In the genomic region with DNA sequence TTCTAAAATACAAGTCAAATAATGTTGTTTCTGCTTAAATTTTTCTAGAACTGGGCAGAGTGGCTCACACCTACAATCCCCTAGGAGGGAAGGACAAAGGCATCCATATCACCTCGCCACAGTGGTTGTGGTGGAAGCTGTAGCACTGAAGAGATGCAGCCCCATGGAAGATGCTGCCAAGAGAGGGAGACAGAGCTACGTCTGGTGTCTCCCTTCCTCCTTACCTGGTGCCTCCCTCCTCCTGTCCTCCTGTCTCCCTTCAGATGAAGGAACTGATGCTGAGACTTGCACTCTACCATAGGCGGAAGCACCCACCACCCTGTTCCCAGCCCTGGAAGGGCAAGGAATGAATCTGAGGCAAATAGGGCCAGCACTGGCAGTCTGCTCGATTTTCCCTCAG, we compare ENCODE assay signal across 24 cellular contexts. TPM values are rescaled to one million over a fixed set of nuclear protein-coding genes. Genes with fewer than 3 reads are reported as not detected.
DNase-seq lines count a peak whose midpoint lies in the region; ATAC-seq, FAIRE-seq and TF ChIP-seq lines count a peak whose summit lies in the region.
"Had no signal": no experiment of that assay in that cellular context is flagged by ENCODE, and none has a peak within 500 bp of the region (broad histone marks: within the 10 kb centered on the region; RNA-seq: fewer than 3 reads in every experiment).

No MANE protein-coding gene starts in this region.

- H3K9me3 ChIP-seq in breast epithelium (no peaks in the 10 kb centered on the region), OCI-LY3 (ENCODE audit: insufficient read depth, low read length) (no peaks in the 10 kb centered on the region), H1 (ENCODE audit: insufficient read depth in 2 of 2, low read depth in 1 of 2, low read length in 1 of 2) (no peaks in the 10 kb centered on the region), mesenchymal stem cell (ENCODE audit: control insufficient read depth, low read length) (no peaks in the 10 kb centered on the region)
- H3K9me3 ChIP-seq: gastrocnemius medialis, left ventricle myocardium inferior, right atrium auricular region had no signal

- CTCF ChIA-PET in MCF 10A (lab: Yijun Ruan, JAX): interaction anchor here (0.6 kb wide), 1 partner anchor 371 kb away, joined by 3 read pairs; no protein-coding TSS in a partner anchor
- CTCF ChIA-PET in H1 (lab: Charles Lee; ENCODE audit: partially characterized antibody): interaction anchor here (1.0 to 5.2 kb wide), 5 partner anchors 8 to 18 kb away, joined by 3 to 33 read pairs (median 5); no protein-coding TSS in a partner anchor

- H3K27me3 Mint-ChIP-seq in MCF 10A (ENCODE audit: insufficient read depth, unreplicated experiment) (no peaks in the 10 kb centered on the region), natural killer cell (ENCODE audit: low read depth in 2 of 2) (peaks cover 2 to 14% of the 10 kb centered on the region in 2 donors)

- no peak overlapping the region for H4K8ac ChIP-seq in H1 (ENCODE audit: extremely low read depth, insufficient read depth, low read length)
- no peak overlapping the region for H4K8ac ChIP-seq in mesenchymal stem cell (ENCODE audit: low read length)

- H3K4me1 Mint-ChIP-seq in MCF 10A (ENCODE audit: insufficient read depth, unreplicated experiment) (peaks cover 13% of the 10 kb centered on the region), natural killer cell (no peaks in the 10 kb centered on the region)
- H3K4me1 Mint-ChIP-seq: activated CD4-positive, alpha-beta memory T cell treated with anti-CD3 and anti-CD28 coated beads, Interleukin-2, amount 10 ng/mL, durations not matched to agents 7 days and 5 days; activated naive CD4-positive, alpha-beta T cell treated with anti-CD3 and anti-CD28 coated beads, Interleukin-2, amount 10 ng/mL, durations not matched to agents 7 days and 5 days had no signal

- H2AK5ac ChIP-seq in H1 (ENCODE audit: low read depth, low read length) (no peak overlapping the region), mesenchymal stem cell (ENCODE audit: low read length, severe bottlenecking) (no peak overlapping the region)

- H2AFZ ChIP-seq in OCI-LY3 (ENCODE audit: low read depth, low read length): no peak overlapping the region
- no peak overlapping the region for H2AFZ ChIP-seq in H1 (ENCODE audit: low read length)
- H2AFZ ChIP-seq in mesenchymal stem cell (ENCODE audit: low read depth, low read length): no peak overlapping the region

- peak; percentile 40 to 51 for TF ChIP-seq RAD21 in H1 (IDR thresholded peaks at IDR 0.05 in 1 of 2, conservative IDR thresholded peaks at IDR 0.05 in 1 of 2; ENCODE audit: low read depth in 2 of 2, low read length in 2 of 2)

- no peak overlapping the region for H3K4me3 ChIP-seq in breast epithelium
- H3K4me3 ChIP-seq in OCI-LY3 (ENCODE audit: low read length): no peak overlapping the region
- H3K4me3 ChIP-seq in H1 (ENCODE audit: extremely low read depth in 1 of 4, insufficient read depth in 2 of 4, low read depth in 3 of 4, low read length in 4 of 4): no peak overlapping the region
- H3K4me3 ChIP-seq in mesenchymal stem cell (ENCODE audit: insufficient read depth in 1 of 2, low read depth in 1 of 2, low read length in 2 of 2): no peak overlapping the region
- H3K4me3 ChIP-seq: gastrocnemius medialis, left ventricle myocardium inferior, right atrium auricular region had no signal

- TF ChIP-seq POLR2A in breast epithelium (IDR thresholded peaks at IDR 0.05): no peak
- TF ChIP-seq POLR2A in H1 (IDR thresholded peaks at IDR 0.05; ENCODE audit: control extremely low read depth in 1 of 2, low read depth in 2 of 2, low read length in 2 of 2): no peak

- DNase-seq in MCF 10A (ENCODE audit: unreplicated experiment): peak; percentile 16
- no peak for DNase-seq in breast epithelium (ENCODE audit: low spot score in 2 of 2)
- DNase-seq in H1 (ENCODE audit: low read depth in 1 of 2, low spot score in 2 of 2): no peak
- DNase-seq in urothelium cell line (ENCODE audit: low spot score): no peak
- DNase-seq in natural killer cell: no peak
- DNase-seq in activated naive CD4-positive, alpha-beta T cell treated with anti-CD3 and anti-CD28 coated beads, Interleukin-2, amount 50 U/mL, for 72 hours (ENCODE audit: low spot score in 2 of 2): no peak
- DNase-seq in mesenchymal stem cell: no peak
- DNase-seq: activated CD4-positive, alpha-beta memory T cell treated with anti-CD3 and anti-CD28 coated beads, Interleukin-2, amount 10 ng/mL, durations not matched to agents 7 days and 5 days; activated naive CD4-positive, alpha-beta T cell treated with anti-CD3 and anti-CD28 coated beads, Interleukin-2, amount 10 ng/mL, durations not matched to agents 7 days and 5 days; activated T-cell treated with anti-CD3 and anti-CD28 coated beads, Interleukin-2, amount 50 U/mL, for 1 hour; gastrocnemius medialis; left ventricle myocardium inferior; NCI-H2171 treated with DMSO at 0.1 percent for 48 hours; NCI-H774; nucleus accumbens; stimulated activated naive CD4-positive, alpha-beta T cell; trophoblast cell had no signal

- no peak overlapping the region for H2BK20ac ChIP-seq in H1 (ENCODE audit: low read length)

- no TSS peak for BruUV-seq in MCF 10A (replicated peaks; lab: Mats Ljungman, UMichigan)

- H3K23me2 ChIP-seq in H1 (ENCODE audit: low read depth, low read length): no peaks in the 10 kb centered on the region

- ATAC-seq in natural killer cell: no peak
- ATAC-seq in activated naive CD4-positive, alpha-beta T cell treated with anti-CD3 and anti-CD28 coated beads, Interleukin-2, amount 50 U/mL, for 72 hours: no peak
- ATAC-seq: gastrocnemius medialis had no signal

- POLR2A ChIA-PET in MCF 10A (lab: Yijun Ruan, JAX) (no interaction called here), H1 (lab: Charles Lee; ENCODE audit: partially characterized antibody) (no interaction called here)

- no peak overlapping the region for H3K4me3 Mint-ChIP-seq in MCF 10A (ENCODE audit: unreplicated experiment)
- no peak overlapping the region for H3K4me3 Mint-ChIP-seq in natural killer cell
- H3K4me3 Mint-ChIP-seq: activated CD4-positive, alpha-beta memory T cell treated with anti-CD3 and anti-CD28 coated beads, Interleukin-2, amount 10 ng/mL, durations not matched to agents 7 days and 5 days; activated naive CD4-positive, alpha-beta T cell treated with anti-CD3 and anti-CD28 coated beads, Interleukin-2, amount 10 ng/mL, durations not matched to agents 7 days and 5 days had no signal

- H3K79me2 ChIP-seq in OCI-LY3 (ENCODE audit: low read length) (no peaks in the 10 kb centered on the region), H1 (ENCODE audit: control insufficient read depth in 1 of 2, insufficient read depth in 2 of 2, low read length in 2 of 2) (no peaks in the 10 kb centered on the region)

- 82% methylated on average over 4 of the region's 4 CpGs; no CpG with 5 or more reads in 1 of the 2 experiments for WGBS in H1 (ENCODE audit: extremely low coverage in 1 of 2, insufficient coverage in 1 of 2, insufficient read length in 1 of 2, insufficient replicate concordance in 2 of 2, low coverage in 1 of 2, low lambda C conversion rate in 2 of 2, missing lambda C conversion rate in 1 of 2), 2 experiments
- WGBS in mesenchymal stem cell: 84% methylated on average over 3 of the region's 4 CpGs

- H4K5ac ChIP-seq in H1 (ENCODE audit: insufficient read length, low read depth, low read length): no peak overlapping the region

- H3K56ac ChIP-seq in H1 (replicated peaks; ENCODE audit: insufficient read length, low read depth, low read length): no peak overlapping the region

- H3K14ac ChIP-seq in H1 (ENCODE audit: insufficient read length): no peak overlapping the region
- no peak overlapping the region for H3K14ac ChIP-seq in mesenchymal stem cell (ENCODE audit: low read length in 2 of 2)

- H2BK15ac ChIP-seq in H1 (ENCODE audit: low read length) (no peak overlapping the region), mesenchymal stem cell (ENCODE audit: low read depth, poor library complexity, severe bottlenecking) (no peak overlapping the region)

- H2BK5ac ChIP-seq in H1 (ENCODE audit: low read depth, low read length) (no peak overlapping the region), mesenchymal stem cell (ENCODE audit: low read depth, low read length, poor library complexity, severe bottlenecking) (no peak overlapping the region)

- H4K20me1 ChIP-seq in OCI-LY3 (ENCODE audit: insufficient read depth, low read length): no peaks in the 10 kb centered on the region
- no peaks in the 10 kb centered on the region for H4K20me1 ChIP-seq in H1 (replicated peaks in 1 of 2; ENCODE audit: control insufficient read depth in 1 of 2, insufficient read depth in 2 of 2, low read length in 2 of 2)

- intact Hi-C loops in MCF 10A (cut with micrococcal nuclease) (no loop called here), breast epithelium (cut with DNase I; ENCODE audit: low total_unique reads) (no loop called here), natural killer cell (cut with micrococcal nuclease) (no loop called here)

- H2BK120ac ChIP-seq in H1 (replicated peaks; ENCODE audit: low read depth, low read length): no peak overlapping the region
- no peak overlapping the region for H2BK120ac ChIP-seq in mesenchymal stem cell (ENCODE audit: low read depth, low read length)

- H3K4ac ChIP-seq in H1 (replicated peaks; ENCODE audit: insufficient read length, low read depth, low read length) (no peak overlapping the region), mesenchymal stem cell (ENCODE audit: low read depth in 1 of 2, low read length in 2 of 2) (no peak overlapping the region)

- FAIRE-seq in H1 (lab: Jason Lieb, UNC) (no peak), urothelium cell line (lab: Jason Lieb, UNC) (peak; percentile 32)
- FAIRE-seq: colon, RCC 7860, TTC549 had no signal

- H3K9ac ChIP-seq in OCI-LY3 (ENCODE audit: low read length) (no peak overlapping the region), H1 (replicated peaks in 1 of 4; ENCODE audit: extremely low read depth in 1 of 4, low read depth in 3 of 4, low read length in 3 of 4) (no peak overlapping the region), mesenchymal stem cell (ENCODE audit: low read length) (no peak overlapping the region)

- H4K91ac ChIP-seq in H1 (replicated peaks; ENCODE audit: insufficient read length, low read length) (no peak overlapping the region), mesenchymal stem cell (ENCODE audit: low read length) (no peak overlapping the region)

- H3K9me3 Mint-ChIP-seq in MCF 10A (ENCODE audit: unreplicated experiment) (no peaks in the 10 kb centered on the region), natural killer cell (no peaks in the 10 kb centered on the region)
- no peaks in the 10 kb centered on the region for H3K9me3 Mint-ChIP-seq in activated naive CD4-positive, alpha-beta T cell treated with anti-CD3 and anti-CD28 coated beads, Interleukin-2, amount 50 U/mL, for 72 hours
- H3K9me3 Mint-ChIP-seq: activated CD4-positive, alpha-beta memory T cell treated with anti-CD3 and anti-CD28 coated beads, Interleukin-2, amount 10 ng/mL, durations not matched to agents 7 days and 5 days; activated naive CD4-positive, alpha-beta T cell treated with anti-CD3 and anti-CD28 coated beads, Interleukin-2, amount 10 ng/mL, durations not matched to agents 7 days and 5 days had no signal

- H3K79me1 ChIP-seq in H1 (ENCODE audit: low read depth, low read length) (no peaks in the 10 kb centered on the region), mesenchymal stem cell (replicated peaks; ENCODE audit: low read length, poor library complexity, severe bottlenecking) (no peaks in the 10 kb centered on the region)

- H3K36me3 ChIP-seq in breast epithelium: no peaks in the 10 kb centered on the region
- no peaks in the 10 kb centered on the region for H3K36me3 ChIP-seq in OCI-LY3 (replicated peaks; ENCODE audit: low read depth, low read length)
- H3K36me3 ChIP-seq in H1 (ENCODE audit: control insufficient read depth in 2 of 4, insufficient read depth in 4 of 4, low read length in 3 of 4): no peaks in the 10 kb centered on the region
- H3K36me3 ChIP-seq in mesenchymal stem cell (ENCODE audit: control insufficient read depth in 1 of 2, insufficient read depth in 2 of 2, low read depth in 1 of 2, low read length in 2 of 2): no peaks in the 10 kb centered on the region
- H3K36me3 ChIP-seq: gastrocnemius medialis, left ventricle myocardium inferior, right atrium auricular region had no signal

- H3K27me3 ChIP-seq in breast epithelium (no peaks in the 10 kb centered on the region), OCI-LY3 (ENCODE audit: low read depth, low read length) (no peaks in the 10 kb centered on the region), H1 (replicated peaks in 1 of 4; ENCODE audit: control insufficient read depth in 3 of 4, extremely low read depth in 1 of 4, insufficient read depth in 3 of 4, low read length in 3 of 4) (no peaks in the 10 kb centered on the region), mesenchymal stem cell (ENCODE audit: control insufficient read depth in 1 of 2, insufficient read depth in 1 of 2, low read length in 2 of 2) (no peaks in the 10 kb centered on the region)
- H3K27me3 ChIP-seq: gastrocnemius medialis, right atrium auricular region had no signal

- H3K18ac ChIP-seq in H1 (ENCODE audit: extremely low read depth, low read length) (no peak overlapping the region), mesenchymal stem cell (ENCODE audit: low read depth in 1 of 2, low read length in 2 of 2) (no peak overlapping the region)

- H3K4me1 ChIP-seq in breast epithelium (no peaks in the 10 kb centered on the region), OCI-LY3 (ENCODE audit: low read length) (no peaks in the 10 kb centered on the region), H1 (replicated peaks in 1 of 4; ENCODE audit: control insufficient read depth in 3 of 4, insufficient read depth in 4 of 4, low read length in 3 of 4) (no peaks in the 10 kb centered on the region), mesenchymal stem cell (ENCODE audit: control insufficient read depth, insufficient read depth, low read depth, low read length) (no peaks in the 10 kb centered on the region)
- H3K4me1 ChIP-seq: gastrocnemius medialis, left ventricle myocardium inferior, right atrium auricular region had no signal

- no peak for TF ChIP-seq EP300 in H1 (IDR thresholded peaks at IDR 0.05; ENCODE audit: borderline replicate concordance in 1 of 2, low read depth in 2 of 2, low read length in 2 of 2)

- H2BK12ac ChIP-seq in H1 (ENCODE audit: low read depth, low read length): no peak overlapping the region
- H2BK12ac ChIP-seq in mesenchymal stem cell (ENCODE audit: low read length in 2 of 2): no peak overlapping the region

- H3K27ac ChIP-seq in breast epithelium (peak overlapping the region in 1 of 2 donors; percentile 54), OCI-LY3 (ENCODE audit: low read length) (no peak overlapping the region), H1 (ENCODE audit: low read depth, low read length) (no peak overlapping the region), mesenchymal stem cell (ENCODE audit: low read length, poor library complexity, severe bottlenecking) (no peak overlapping the region)
- H3K27ac ChIP-seq: gastrocnemius medialis, left ventricle myocardium inferior, right atrium auricular region had no signal

- no peak overlapping the region for H3K23ac ChIP-seq in H1 (ENCODE audit: insufficient read length)
- no peak overlapping the region for H3K23ac ChIP-seq in mesenchymal stem cell (ENCODE audit: low read length in 2 of 2)

- H3K36me3 Mint-ChIP-seq in MCF 10A (ENCODE audit: insufficient read depth, unreplicated experiment) (no peaks in the 10 kb centered on the region), natural killer cell (no peaks in the 10 kb centered on the region)
- no peaks in the 10 kb centered on the region for H3K36me3 Mint-ChIP-seq in activated naive CD4-positive, alpha-beta T cell treated with anti-CD3 and anti-CD28 coated beads, Interleukin-2, amount 50 U/mL, for 72 hours
- H3K36me3 Mint-ChIP-seq: activated naive CD4-positive, alpha-beta T cell treated with anti-CD3 and anti-CD28 coated beads, Interleukin-2, amount 10 ng/mL, durations not matched to agents 7 days and 5 days had no signal

- TF ChIP-seq CTCF in MCF 10A (IDR thresholded peaks at IDR 0.05; ENCODE audit: unreplicated experiment) (no peak), breast epithelium (IDR thresholded peaks at IDR 0.05) (no peak), OCI-LY3 (IDR thresholded peaks at IDR 0.05; ENCODE audit: low read depth, low read length) (peak; percentile 28; the same call in 1 of the 2 replicates), H1 (IDR thresholded peaks at IDR 0.05; ENCODE audit: control extremely low read depth in 1 of 3, insufficient read depth in 1 of 3, low read depth in 1 of 3, low read length in 3 of 3) (peak; percentile 31 to 52 (median 47); a peak in 3 of 4 replicates), natural killer cell (IDR thresholded peaks at IDR 0.05) (no peak)

- H3K4me2 ChIP-seq in OCI-LY3 (ENCODE audit: low read length) (no peak overlapping the region), H1 (ENCODE audit: insufficient read depth in 1 of 2, low read depth in 2 of 2, low read length in 2 of 2) (no peak overlapping the region), mesenchymal stem cell (ENCODE audit: low read length, poor library complexity, severe bottlenecking) (no peak overlapping the region)

- H3K27ac Mint-ChIP-seq in MCF 10A (ENCODE audit: low read depth, unreplicated experiment) (no peak overlapping the region), natural killer cell (no peak overlapping the region)
- no peak overlapping the region for H3K27ac Mint-ChIP-seq in activated naive CD4-positive, alpha-beta T cell treated with anti-CD3 and anti-CD28 coated beads, Interleukin-2, amount 50 U/mL, for 72 hours
- H3K27ac Mint-ChIP-seq: activated CD4-positive, alpha-beta memory T cell treated with anti-CD3 and anti-CD28 coated beads, Interleukin-2, amount 10 ng/mL, durations not matched to agents 7 days and 5 days; activated naive CD4-positive, alpha-beta T cell treated with anti-CD3 and anti-CD28 coated beads, Interleukin-2, amount 10 ng/mL, durations not matched to agents 7 days and 5 days had no signal

RNA-seq across cellular contexts. Expression of a gene that starts 22.3 kb away (rescaled TPM):
- total RNA-seq in MCF 10A (2022): not detected in 2 replicates
- total RNA-seq in breast epithelium: 1 to 10 TPM in 1 of 3 donors, under 1 TPM in 1, not detected in 1; 0.33 to 2.1 TPM
- total RNA-seq in H1 (2021; fragmentation: NEBNext Ultra II Directional; extraction: Animal tissue kit (Norgen Biotek cat#: 25700)): not detected in 2 replicates
- not detected in 2 replicates for polyA plus RNA-seq in H1 (2011; rRNA removed)
- polyA plus RNA-seq in H1 (2011; cell fraction: cytosol; rRNA removed): not detected
- not detected for polyA plus RNA-seq in H1 (2011; cell fraction: nucleus; rRNA removed)
- not detected in 4 replicates for polyA plus RNA-seq in H1 (2012, experiment 1 of 2)
- polyA plus RNA-seq in H1 (2012, experiment 2 of 2): not detected
- not detected for polyA plus RNA-seq in H1 (2013, experiment 1 of 2)
- polyA plus RNA-seq in H1 (2013, experiment 2 of 2): not detected
- polyA minus RNA-seq in H1 (2011; rRNA and poly(A)+ RNA removed): not detected in 2 replicates
- polyA minus RNA-seq in H1 (2011; cell fraction: cytosol; rRNA and poly(A)+ RNA removed): not detected
- polyA minus RNA-seq in H1 (2011; cell fraction: nucleus; rRNA and poly(A)+ RNA removed): not detected
- total RNA-seq in natural killer cell: not detected
- total RNA-seq in activated naive CD4-positive, alpha-beta T cell treated with anti-CD3 and anti-CD28 coated beads, Interleukin-2, amount 50 U/mL, for 72 hours: not detected
- polyA plus RNA-seq in mesenchymal stem cell (2013, experiment 1 of 2): not detected
- not detected for polyA plus RNA-seq in mesenchymal stem cell (2013, experiment 2 of 2)
- total RNA-seq: activated CD4-positive, alpha-beta memory T cell treated with anti-CD3 and anti-CD28 coated beads, Interleukin-2, amount 10 ng/mL, durations not matched to agents 7 days and 5 days; gastrocnemius medialis; left ventricle myocardium inferior; LHCN-M2; mucosa of gallbladder; right atrium auricular region had no signal

RNA-seq across cellular contexts. Expression of a gene that starts 41.5 kb away (rescaled TPM):
- total RNA-seq in MCF 10A (2022): 0.12 TPM in 1 of 2 replicates, not detected in the other
- 1 to 10 TPM in 1 of 3 donors, under 1 TPM in 1, not detected in 1; 0.33 to 2.3 TPM for total RNA-seq in breast epithelium
- total RNA-seq in H1 (2021; fragmentation: NEBNext Ultra II Directional; extraction: Animal tissue kit (Norgen Biotek cat#: 25700)): not detected in 2 replicates
- not detected in 2 replicates for polyA plus RNA-seq in H1 (2011; rRNA removed)
- not detected for polyA plus RNA-seq in H1 (2011; cell fraction: cytosol; rRNA removed)
- not detected for polyA plus RNA-seq in H1 (2011; cell fraction: nucleus; rRNA removed)
- not detected in 4 replicates for polyA plus RNA-seq in H1 (2012, experiment 1 of 2)
- polyA plus RNA-seq in H1 (2012, experiment 2 of 2): not detected
- not detected for polyA plus RNA-seq in H1 (2013, experiment 1 of 2)
- polyA plus RNA-seq in H1 (2013, experiment 2 of 2): not detected
- polyA minus RNA-seq in H1 (2011; rRNA and poly(A)+ RNA removed): not detected in 2 replicates
- polyA minus RNA-seq in H1 (2011; cell fraction: cytosol; rRNA and poly(A)+ RNA removed): not detected
- polyA minus RNA-seq in H1 (2011; cell fraction: nucleus; rRNA and poly(A)+ RNA removed): not detected
- total RNA-seq in natural killer cell: under 1 TPM in 1 of 3 donors, not detected in 2; 0.16 TPM
- total RNA-seq in activated naive CD4-positive, alpha-beta T cell treated with anti-CD3 and anti-CD28 coated beads, Interleukin-2, amount 50 U/mL, for 72 hours: not detected
- polyA plus RNA-seq in mesenchymal stem cell (2013, experiment 1 of 2): 0.03 TPM
- polyA plus RNA-seq in mesenchymal stem cell (2013, experiment 2 of 2): 0.01 TPM
- total RNA-seq: activated CD4-positive, alpha-beta memory T cell treated with anti-CD3 and anti-CD28 coated beads, Interleukin-2, amount 10 ng/mL, durations not matched to agents 7 days and 5 days; left ventricle myocardium inferior; LHCN-M2; mucosa of gallbladder had no signal

RNA-seq across cellular contexts. Expression of a gene that starts 58.1 kb away (rescaled TPM):
- total RNA-seq in MCF 10A (2022): not detected in 2 replicates
- under 1 TPM in 1 of 3 donors, not detected in 2; 0.59 TPM for total RNA-seq in breast epithelium
- total RNA-seq in H1 (2021; fragmentation: NEBNext Ultra II Directional; extraction: Animal tissue kit (Norgen Biotek cat#: 25700)): not detected in 2 replicates
- polyA plus RNA-seq in H1 (2011; rRNA removed): not detected in 2 replicates
- polyA plus RNA-seq in H1 (2011; cell fraction: cytosol; rRNA removed): not detected
- not detected for polyA plus RNA-seq in H1 (2011; cell fraction: nucleus; rRNA removed)
- polyA plus RNA-seq in H1 (2012, experiment 1 of 2): not detected in 4 replicates
- polyA plus RNA-seq in H1 (2012, experiment 2 of 2): not detected
- not detected for polyA plus RNA-seq in H1 (2013, experiment 1 of 2)
- polyA plus RNA-seq in H1 (2013, experiment 2 of 2): not detected
- not detected in 2 replicates for polyA minus RNA-seq in H1 (2011; rRNA and poly(A)+ RNA removed)
- polyA minus RNA-seq in H1 (2011; cell fraction: cytosol; rRNA and poly(A)+ RNA removed): not detected
- not detected for polyA minus RNA-seq in H1 (2011; cell fraction: nucleus; rRNA and poly(A)+ RNA removed)
- total RNA-seq in natural killer cell: not detected
- total RNA-seq in activated naive CD4-positive, alpha-beta T cell treated with anti-CD3 and anti-CD28 coated beads, Interleukin-2, amount 50 U/mL, for 72 hours: not detected
- polyA plus RNA-seq in mesenchymal stem cell (2013, experiment 1 of 2): not detected
- not detected for polyA plus RNA-seq in mesenchymal stem cell (2013, experiment 2 of 2)
- total RNA-seq: activated CD4-positive, alpha-beta memory T cell treated with anti-CD3 and anti-CD28 coated beads, Interleukin-2, amount 10 ng/mL, durations not matched to agents 7 days and 5 days; gastrocnemius medialis; left ventricle myocardium inferior; LHCN-M2; right atrium auricular region had no signal

Comparison
In these comparisons a context has a peak if more than half of its experiments do, and no peak if none do; other contexts are left out.
1. CTCF ChIP-seq: peak in OCI-LY3 (single experiment) and H1 (3 of 3); none in MCF 10A (single experiment), breast epithelium (0 of 3) and natural killer cell (single experiment).